ENCODE assay signal across 11 cellular contexts in the genomic region with DNA sequence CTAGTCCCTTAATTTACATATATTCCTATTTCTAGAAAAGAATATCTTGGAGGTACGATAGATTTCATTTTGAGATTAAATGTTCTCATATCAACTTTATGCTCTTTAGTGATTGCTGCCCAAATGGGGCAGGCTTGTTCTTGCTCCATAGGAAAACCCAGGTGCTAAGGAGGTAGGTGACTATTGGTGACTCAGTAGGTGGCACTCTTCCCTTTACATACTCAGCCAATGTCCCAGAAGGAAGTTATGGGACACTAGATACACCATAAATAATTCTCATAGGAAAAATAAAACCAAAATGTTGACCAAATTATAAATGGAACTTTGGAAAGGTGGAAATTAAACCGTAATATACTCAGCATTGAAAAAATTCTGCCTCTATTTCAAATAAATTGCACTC. TPM values are rescaled to one million over a fixed set of nuclear protein-coding genes. Genes with fewer than 3 reads are reported as not detected.
A peak's percentile ranks its signal among the peaks of the same experiment; 100 is the strongest.
DNase-seq lines count a peak whose midpoint lies in the region; ATAC-seq and TF ChIP-seq lines count a peak whose summit lies in the region.
"Had no signal": no experiment of that assay in that cellular context is flagged by ENCODE, and none has a peak within 500 bp of the region (broad histone marks: within the 10 kb centered on the region; RNA-seq: fewer than 3 reads in every experiment).

No MANE protein-coding gene starts in this region.

- ATAC-seq in HG03342 (IDR thresholded peaks at IDR 0.05; ENCODE audit: unreplicated experiment), result no peak
- no peak for ATAC-seq in GM21528 (IDR thresholded peaks at IDR 0.05; ENCODE audit: low FRiP score, unreplicated experiment)

- no peak for TF ChIP-seq POLR2A in vagina (IDR thresholded peaks at IDR 0.05)

- no peaks in the 10 kb centered on the region for H3K9me3 ChIP-seq in vagina

- no peak overlapping the region for H3K27ac ChIP-seq in vagina

- intact Hi-C loops in vagina (cut with DNase I), result loop anchor here (10.0 kb wide), 1 partner anchor 486 kb away; no protein-coding TSS in a partner anchor

- TF ChIP-seq CTCF in AG09309 (IDR thresholded peaks at IDR 0.05; ENCODE audit: control insufficient read depth, insufficient read depth, low read depth, low read length, missing control alignments), result peak; percentile 4
- no peak for TF ChIP-seq CTCF in vagina (IDR thresholded peaks at IDR 0.05)

- DNase-seq in AG09309 (ENCODE audit: low read depth) (no peak), H4 (ENCODE audit: low spot score) (peak; percentile 65), OCI-M1 (lab: John Stamatoyannopoulos, UW) (peak; percentile 12), glomerular visceral epithelial cell (ENCODE audit: extremely low spot score) (peak; percentile 21), HK-2 (ENCODE audit: unreplicated experiment) (no peak), vagina (ENCODE audit: extremely low spot score in 2 of 2) (no peak)
- DNase-seq: activated CD8-positive, alpha-beta memory T cell treated with anti-CD3 and anti-CD28 coated beads, Interleukin-2, amount 50 U/mL, for 48 hours; CD4-positive, alpha-beta T cell; mesenchymal stem cell had no signal

- H3K4me3 ChIP-seq in AG09309 (ENCODE audit: control insufficient read depth, low read depth, low read length) (no peak overlapping the region), vagina (no peak overlapping the region)

- no peaks in the 10 kb centered on the region for H3K27me3 ChIP-seq in vagina

- H3K4me1 ChIP-seq in vagina, result peaks cover 12% of the 10 kb centered on the region

- no peaks in the 10 kb centered on the region for H3K36me3 ChIP-seq in vagina

RNA-seq across cellular contexts. Expression of a gene that starts 4.0 kb away (rescaled TPM):
- 42.4 and 55.7 TPM in 2 replicates for total RNA-seq in H4 (2014; rRNA removed; shearing (Covaris generic))
- 12.8 TPM for total RNA-seq in vagina

Comparison
In these comparisons a context has a peak if more than half of its experiments do, and no peak if none do; other contexts are left out.
1. DNase-seq: peak in H4 (single experiment), OCI-M1 (single experiment) and glomerular visceral epithelial cell (single experiment); none in AG09309 (single experiment), HK-2 (single experiment) and vagina (0 of 2).